9 cellular contexts compared by ENCODE assay signal in genomic region chr12:123142948-123143752, GRCh38. TPM values are rescaled to one million over a fixed set of nuclear protein-coding genes. Genes with fewer than 3 reads are reported as not detected.
DNase-seq lines count a peak whose midpoint lies in the region; ATAC-seq and TF ChIP-seq lines count a peak whose summit lies in the region.
"Had no signal": no experiment of that assay in that cellular context is flagged by ENCODE, and none has a peak within 500 bp of the region (broad histone marks: within the 10 kb centered on the region; RNA-seq: fewer than 3 reads in every experiment).

No MANE protein-coding gene starts in this region.

- peak; percentile 72 for ATAC-seq in Panc1
- peak in 1 of 2 donors; percentile 1 for ATAC-seq in right cardiac atrium
- ATAC-seq in HG03139 (IDR thresholded peaks at IDR 0.05; ENCODE audit: unreplicated experiment), result no peak
- no peak for ATAC-seq in HG03196 (IDR thresholded peaks at IDR 0.05; ENCODE audit: unreplicated experiment)

- DNase-seq in DMS53 (lab: John Stamatoyannopoulos, UW) (peak; percentile 40), DMS53 treated with DMSO at 0.1 percent for 48 hours (lab: John Stamatoyannopoulos, UW; ENCODE audit: unreplicated experiment) (no peak), Panc1 (ENCODE audit: low read depth, low spot score) (no peak), right cardiac atrium (no peak), Ammon's horn (ENCODE audit: low spot score) (no peak)
- DNase-seq: activated CD8-positive, alpha-beta memory T cell treated with anti-CD3 and anti-CD28 coated beads, Interleukin-2, amount 50 U/mL, for 4 hours had no signal

- POLR2A ChIA-PET in Panc1 (lab: Charles Lee), result no interaction called here

- H3K27ac ChIP-seq in Panc1 (ENCODE audit: low read length) (peak overlapping the region; percentile 89), right cardiac atrium (ENCODE audit: low read length) (peak overlapping the region; percentile 19), temporal lobe (ENCODE audit: low read depth, low read length) (peak overlapping the region; percentile 65)

- intact Hi-C loops in Panc1 (cut with micrococcal nuclease; ENCODE audit: unreplicated experiment) (loop anchor here (10.0 kb wide), 1 partner anchor 158 kb away; the partner anchor contains the start of gene ARL6IP4), right cardiac atrium (cut with DNase I) (loop anchor here in 1 of 4 donors (10.0 kb wide), 1 partner anchor 48 kb away; no protein-coding TSS in a partner anchor)

- BruUV-seq in Panc1 (replicated peaks; lab: Mats Ljungman, UMichigan), result no TSS peak

- no peak for TF ChIP-seq CTCF in Panc1 (IDR thresholded peaks at IDR 0.05)

- H3K4me1 ChIP-seq in Panc1 (ENCODE audit: control insufficient read depth, insufficient read depth, low read length) (peaks cover 53% of the 10 kb centered on the region), right cardiac atrium (ENCODE audit: control insufficient read depth, insufficient read depth, low read length) (peaks cover 21% of the 10 kb centered on the region)

- H3K27me3 ChIP-seq in Panc1 (ENCODE audit: control insufficient read depth, insufficient read depth, low read length) (no peaks in the 10 kb centered on the region), right cardiac atrium (ENCODE audit: control insufficient read depth, insufficient read depth) (no peaks in the 10 kb centered on the region)

- CTCF ChIA-PET in Panc1 (lab: Charles Lee), result interaction anchor here (0.5 to 0.7 kb wide), 3 partner anchors 19 to 107 kb away, joined by 3 to 9 read pairs (median 3); no protein-coding TSS in a partner anchor

- H3K9me3 ChIP-seq in Panc1 (ENCODE audit: control insufficient read depth, insufficient read depth, low read depth, low read length) (no peaks in the 10 kb centered on the region), right cardiac atrium (ENCODE audit: control insufficient read depth, low read length) (no peaks in the 10 kb centered on the region)

- H3K4me3 ChIP-seq in Panc1 (ENCODE audit: low read depth in 2 of 2, low read length in 2 of 2) (no peak overlapping the region), right cardiac atrium (ENCODE audit: low read length) (no peak overlapping the region)

- in situ Hi-C loops in Panc1 (cut with HindIII; ENCODE audit: low pct_unique_long_range_greater_than_20kb, low sequenced_read_pairs), result no loop called here

- WGBS in right cardiac atrium, result 79% methylated on average over 11 of the region's 11 CpGs

- no peaks in the 10 kb centered on the region for H3K36me3 ChIP-seq in Panc1 (ENCODE audit: control insufficient read depth, insufficient read depth, low read length)

RNA-seq across cellular contexts. Expression of gene PITPNM2, which starts 7.7 kb away (rescaled TPM):
- 26.4 TPM for total RNA-seq in Panc1 (2021; ENCODE audit: unreplicated experiment)
- polyA plus RNA-seq in Panc1 (2012; ENCODE audit: insufficient read length), result 25.3 TPM
- total RNA-seq in right cardiac atrium, result 10 to 100 TPM; 19.4 to 26.8 (median 20.9) TPM
- 10.8 TPM for polyA plus RNA-seq in right cardiac atrium
- total RNA-seq in temporal lobe, result 8.4 TPM

Comparison
In these comparisons a context has a peak if more than half of its experiments do, and no peak if none do; other contexts are left out.
1. H3K27ac ChIP-seq: peak in every context shown above with its lines; median percentile 89 in Panc1; 65 in temporal lobe; 19 in right cardiac atrium.